21 cellular contexts compared by ENCODE assay signal in genomic region chr20:21516180-21516567, GRCh38. TPM values are rescaled to one million over a fixed set of nuclear protein-coding genes. Genes with fewer than 3 reads are reported as not detected.
DNase-seq lines count a peak whose midpoint lies in the region; ATAC-seq and TF ChIP-seq lines count a peak whose summit lies in the region.
"Had no signal": no experiment of that assay in that cellular context is flagged by ENCODE, and none has a peak within 500 bp of the region (broad histone marks: within the 10 kb centered on the region; RNA-seq: fewer than 3 reads in every experiment).

No MANE protein-coding gene starts in this region.

- peak overlapping the region; percentile 3; the same call in 1 of the 2 replicates for H3K4me3 ChIP-seq in iPS-18c (ENCODE audit: insufficient read depth, low read depth, low read length)
- H3K4me3 ChIP-seq: psoas muscle, spleen had no signal

- H3K36me3 Mint-ChIP-seq in activated naive CD4-positive, alpha-beta T cell treated with anti-CD3 and anti-CD28 coated beads, Interleukin-2, amount 50 U/mL, for 24 hours = no peaks in the 10 kb centered on the region
- H3K36me3 Mint-ChIP-seq in activated T-helper 17 cell treated with anti-CD3 and anti-CD28 coated beads, Interleukin-2, amount 50 U/mL, for 72 hours (ENCODE audit: low read depth) = peaks cover 13% of the 10 kb centered on the region
- H3K36me3 Mint-ChIP-seq in type B pancreatic cell = no peaks in the 10 kb centered on the region

- no peak for TF ChIP-seq CTCF in type B pancreatic cell (conservative IDR thresholded peaks at IDR 0.05)

- H3K27ac Mint-ChIP-seq in activated naive CD4-positive, alpha-beta T cell treated with anti-CD3 and anti-CD28 coated beads, Interleukin-2, amount 50 U/mL, for 24 hours = peak overlapping the region; percentile 13
- H3K27ac Mint-ChIP-seq in activated T-helper 17 cell treated with anti-CD3 and anti-CD28 coated beads, Interleukin-2, amount 50 U/mL, for 72 hours = no peak overlapping the region
- peak overlapping the region; percentile 75 for H3K27ac Mint-ChIP-seq in type B pancreatic cell

- H3K9me3 Mint-ChIP-seq in activated naive CD4-positive, alpha-beta T cell treated with anti-CD3 and anti-CD28 coated beads, Interleukin-2, amount 50 U/mL, for 24 hours = no peaks in the 10 kb centered on the region
- H3K9me3 Mint-ChIP-seq in activated T-helper 17 cell treated with anti-CD3 and anti-CD28 coated beads, Interleukin-2, amount 50 U/mL, for 72 hours = no peaks in the 10 kb centered on the region
- H3K9me3 Mint-ChIP-seq in type B pancreatic cell = no peaks in the 10 kb centered on the region

- H3K9me3 ChIP-seq in iPS-18c (ENCODE audit: control insufficient read depth, insufficient read depth, low read length) = peaks cover 2% of the 10 kb centered on the region
- H3K9me3 ChIP-seq: psoas muscle, spleen had no signal

- peaks cover 55% of the 10 kb centered on the region for H3K4me1 Mint-ChIP-seq in activated naive CD4-positive, alpha-beta T cell treated with anti-CD3 and anti-CD28 coated beads, Interleukin-2, amount 50 U/mL, for 24 hours
- no peaks in the 10 kb centered on the region for H3K4me1 Mint-ChIP-seq in activated T-helper 17 cell treated with anti-CD3 and anti-CD28 coated beads, Interleukin-2, amount 50 U/mL, for 72 hours
- peaks cover 17% of the 10 kb centered on the region for H3K4me1 Mint-ChIP-seq in type B pancreatic cell (ENCODE audit: unreplicated experiment)

- peaks cover 61% of the 10 kb centered on the region for H3K27me3 Mint-ChIP-seq in activated naive CD4-positive, alpha-beta T cell treated with anti-CD3 and anti-CD28 coated beads, Interleukin-2, amount 50 U/mL, for 24 hours
- H3K27me3 Mint-ChIP-seq in activated T-helper 17 cell treated with anti-CD3 and anti-CD28 coated beads, Interleukin-2, amount 50 U/mL, for 72 hours = peaks cover 68% of the 10 kb centered on the region
- H3K27me3 Mint-ChIP-seq in type B pancreatic cell = peaks cover 97% of the 10 kb centered on the region

- H3K4me3 Mint-ChIP-seq in activated naive CD4-positive, alpha-beta T cell treated with anti-CD3 and anti-CD28 coated beads, Interleukin-2, amount 50 U/mL, for 24 hours = peak overlapping the region; percentile 43
- peak overlapping the region; percentile 18 for H3K4me3 Mint-ChIP-seq in activated T-helper 17 cell treated with anti-CD3 and anti-CD28 coated beads, Interleukin-2, amount 50 U/mL, for 72 hours
- peak overlapping the region; percentile 61 for H3K4me3 Mint-ChIP-seq in type B pancreatic cell

- no peak for ATAC-seq in activated T-helper 17 cell treated with anti-CD3 and anti-CD28 coated beads, Interleukin-2, amount 50 U/mL, for 72 hours (replicated peaks)
- no peak for ATAC-seq in HG03432 (IDR thresholded peaks at IDR 0.05; ENCODE audit: unreplicated experiment)
- ATAC-seq: Panc1, psoas muscle had no signal

- no peak for DNase-seq in activated naive CD4-positive, alpha-beta T cell (lab: John Stamatoyannopoulos, UW)
- DNase-seq in type B pancreatic cell (ENCODE audit: extremely low spot score, unreplicated experiment) = peak; percentile 37
- DNase-seq in kidney tubule cell (ENCODE audit: low spot score) = no peak
- DNase-seq in MV-4-11 (lab: John Stamatoyannopoulos, UW) = no peak
- DNase-seq: activated CD8-positive, alpha-beta memory T cell treated with anti-CD3 and anti-CD28 coated beads, Interleukin-2, amount 50 U/mL, for 48 hours; EL; foreskin melanocyte; KG1; NCI-H1048; NCI-H748 treated with DMSO at 0.1 percent for 48 hours; psoas muscle; spleen; stimulated activated naive CD4-positive, alpha-beta T cell treated with Interleukin-2 at 50 U/mL for 16 hours; SW 1271 had no signal

RNA-seq across cellular contexts. Expression of gene NKX2-2, which starts 2.3 kb away (rescaled TPM):
- not detected for total RNA-seq in activated T-helper 17 cell treated with anti-CD3 and anti-CD28 coated beads, Interleukin-2, amount 50 U/mL, for 72 hours
- total RNA-seq in type B pancreatic cell (ENCODE audit: low replicate concordance) = 6.0 and 15.4 TPM in 2 replicates
- total RNA-seq: lower leg skin, myocyte, psoas muscle, spleen had no signal
